23 cellular contexts compared by ENCODE assay signal in genomic region chr17:39227364-39227919, GRCh38. TPM values are rescaled to one million over a fixed set of nuclear protein-coding genes. Genes with fewer than 3 reads are reported as not detected.
"Had no signal": no experiment of that assay in that cellular context is flagged by ENCODE, and none has a peak within 500 bp of the region (broad histone marks: within the 10 kb centered on the region; RNA-seq: fewer than 3 reads in every experiment).

No MANE protein-coding gene starts in this region.

- H3K36me3 ChIP-seq: ascending aorta had no signal

- H3K27ac ChIP-seq: ascending aorta, body of pancreas had no signal

- H3K9me3 ChIP-seq: ascending aorta, body of pancreas had no signal

- H3K36me3 Mint-ChIP-seq: WTC11 had no signal

- H3K27me3 ChIP-seq: ascending aorta had no signal

- H3K27ac Mint-ChIP-seq: activated CD8-positive, alpha-beta T cell treated with anti-CD3 and anti-CD28 coated beads, Interleukin-2, amount 10 ng/mL, durations not matched to agents 7 days and 5 days; T-helper 17 cell; WTC11 had no signal

- H3K9me3 Mint-ChIP-seq: central memory CD8-positive, alpha-beta T cell; WTC11 had no signal

- H3K4me3 ChIP-seq: ascending aorta, body of pancreas had no signal

- ATAC-seq: activated CD8-positive, alpha-beta T cell treated with anti-CD3 and anti-CD28 coated beads, Interleukin-2, amount 10 ng/mL, durations not matched to agents 7 days and 5 days; body of pancreas; T-helper 17 cell; WTC11 had no signal

- H3K4me3 Mint-ChIP-seq: activated CD8-positive, alpha-beta T cell treated with anti-CD3 and anti-CD28 coated beads, Interleukin-2, amount 10 ng/mL, durations not matched to agents 7 days and 5 days; central memory CD8-positive, alpha-beta T cell; WTC11 had no signal

- DNase-seq: activated CD4-positive, alpha-beta T cell treated with anti-CD3 and anti-CD28 coated beads for 48 hours; activated CD4-positive, alpha-beta T cell treated with anti-CD3 and anti-CD28 coated beads, Interleukin-2, amount 50 U/mL, for 4 hours; activated CD4-positive, CD25-positive, alpha-beta regulatory T cell treated with anti-CD3 and anti-CD28 coated beads, Interleukin-2, amount 50 U/mL, for 72 hours; activated CD8-positive, alpha-beta memory T cell treated with anti-CD3 and anti-CD28 coated beads, Interleukin-2, amount 50 U/mL, for 48 hours; activated CD8-positive, alpha-beta T cell treated with anti-CD3 and anti-CD28 coated beads, Interleukin-2, amount 10 ng/mL, durations not matched to agents 7 days and 5 days; activated naive CD4-positive, alpha-beta T cell treated with anti-CD3 and anti-CD28 coated beads, Interleukin-2, amount 50 U/mL, for 16 hours; activated T-cell treated with anti-CD3 and anti-CD28 coated beads, Interleukin-2, amount 50 U/mL, for 1 hour; amniotic stem cell; body of pancreas; NCI-H1092; NCI-H1417; NCI-H1930; NCI-H2171; NCI-H2227 treated with DMSO at 0.1 percent for 48 hours; NCI-H446 treated with DMSO at 0.1 percent for 48 hours; NCI-H526 treated with DMSO at 0.1 percent for 48 hours; NCI-H82; SIG-M5; T-helper 17 cell; T-helper 9 cell had no signal

RNA-seq across cellular contexts. Expression of gene STAC2, which starts 1.7 kb away (rescaled TPM):
- total RNA-seq: activated CD8-positive, alpha-beta T cell treated with anti-CD3 and anti-CD28 coated beads, Interleukin-2, amount 10 ng/mL, durations not matched to agents 7 days and 5 days; body of pancreas; T-helper 17 cell had no signal
